ENCODE assay signal across 13 cellular contexts in genomic region chr9:121976751-121977150, GRCh38.
DNase-seq lines count a peak whose midpoint lies in the region; ATAC-seq and TF ChIP-seq lines count a peak whose summit lies in the region.
"Had no signal": no experiment of that assay in that cellular context is flagged by ENCODE, and none has a peak within 500 bp of the region (broad histone marks: within the 10 kb centered on the region; RNA-seq: fewer than 3 reads in every experiment).

No MANE protein-coding gene starts in this region.

- no peak for TF ChIP-seq CTCF in RWPE1 (conservative IDR thresholded peaks at IDR 0.05; ENCODE audit: low read depth)
- TF ChIP-seq CTCF in suprapubic skin (IDR thresholded peaks at IDR 0.05), result no peak

- CTCF ChIA-PET in activated CD4-positive, alpha-beta T cell treated with anti-CD3 and anti-CD28 coated beads for 36 hours (lab: Charles Lee), result no interaction called here
- CTCF ChIA-PET in RWPE1 (lab: Yijun Ruan, JAX), result interaction anchor here (1.0 to 1.1 kb wide), 2 partner anchors 9 to 16 kb away, joined by 3 read pairs; no protein-coding TSS in a partner anchor

- no peaks in the 10 kb centered on the region for H3K9me3 ChIP-seq in suprapubic skin

- H3K27ac Mint-ChIP-seq in activated CD4-positive, alpha-beta T cell treated with anti-CD3 and anti-CD28 coated beads for 36 hours, result no peak overlapping the region

- no peak for TF ChIP-seq EP300 in suprapubic skin (IDR thresholded peaks at IDR 0.05)

- H3K4me3 ChIP-seq in suprapubic skin, result no peak overlapping the region

- H3K36me3 Mint-ChIP-seq in activated CD4-positive, alpha-beta T cell treated with anti-CD3 and anti-CD28 coated beads for 36 hours (ENCODE audit: low read depth), result peaks cover 1% of the 10 kb centered on the region

- POLR2A ChIA-PET in activated CD4-positive, alpha-beta T cell treated with anti-CD3 and anti-CD28 coated beads for 36 hours (lab: Charles Lee), result no interaction called here
- POLR2A ChIA-PET in RWPE1 (lab: Yijun Ruan, JAX; ENCODE audit: low non-redundant PET), result no interaction called here

- intact Hi-C loops in activated CD4-positive, alpha-beta T cell treated with anti-CD3 and anti-CD28 coated beads for 36 hours (cut with DNase I, micrococcal nuclease), result loop anchor here in 1 of 2 experiments (5.0 kb wide), 1 partner anchor 74 kb away; no protein-coding TSS in a partner anchor

- no peaks in the 10 kb centered on the region for H3K27me3 Mint-ChIP-seq in activated CD4-positive, alpha-beta T cell treated with anti-CD3 and anti-CD28 coated beads for 36 hours

- no peak for TF ChIP-seq POLR2A in suprapubic skin (IDR thresholded peaks at IDR 0.05)

- WGBS in suprapubic skin, result 67% methylated on average over 1 of the region's 1 CpG

- peak; percentile 63 for ATAC-seq in activated CD4-positive, alpha-beta T cell treated with anti-CD3 and anti-CD28 coated beads for 36 hours
- ATAC-seq in HG03342 (IDR thresholded peaks at IDR 0.05; ENCODE audit: unreplicated experiment), result no peak

- H3K27ac ChIP-seq in RWPE1, result no peak overlapping the region
- H3K27ac ChIP-seq in suprapubic skin, result no peak overlapping the region

- H3K4me3 Mint-ChIP-seq in activated CD4-positive, alpha-beta T cell treated with anti-CD3 and anti-CD28 coated beads for 36 hours, result no peak overlapping the region

- H3K4me1 Mint-ChIP-seq in activated CD4-positive, alpha-beta T cell treated with anti-CD3 and anti-CD28 coated beads for 36 hours, result no peaks in the 10 kb centered on the region

- no peak for DNase-seq in activated CD4-positive, alpha-beta T cell treated with anti-CD3 and anti-CD28 coated beads for 36 hours
- no peak for DNase-seq in activated CD4-positive, alpha-beta T cell treated with anti-CD3 and anti-CD28 coated beads for 1 hour
- DNase-seq in RWPE1 (ENCODE audit: low spot score), result peak; percentile 37
- peak; percentile 72 for DNase-seq in fibroblast of peridontal ligament (ENCODE audit: extremely low read depth)
- peak; percentile 65 for DNase-seq in stromal cell of bone marrow (ENCODE audit: low read depth)
- no peak for DNase-seq in suprapubic skin (ENCODE audit: low spot score in 2 of 2)
- no peak for DNase-seq in NCI-H2029 (lab: John Stamatoyannopoulos, UW)
- DNase-seq: 8988T; activated CD4-positive, alpha-beta T cell treated with anti-CD3 and anti-CD28 coated beads, Interleukin-2, amount 50 U/mL, for 4 hours; activated gamma-delta T cell; caudate nucleus; NCI-H1105 treated with DMSO at 0.1 percent for 48 hours had no signal

- H3K9me3 Mint-ChIP-seq in activated CD4-positive, alpha-beta T cell treated with anti-CD3 and anti-CD28 coated beads for 36 hours (ENCODE audit: low read depth), result peaks cover 6% of the 10 kb centered on the region

- H3K4me1 ChIP-seq in suprapubic skin, result peaks cover 3% of the 10 kb centered on the region

- H3K27me3 ChIP-seq in suprapubic skin, result no peaks in the 10 kb centered on the region

- no peaks in the 10 kb centered on the region for H3K36me3 ChIP-seq in suprapubic skin

Comparison
In these comparisons a context has a peak if more than half of its experiments do, and no peak if none do; other contexts are left out.
1. DNase-seq: peak in RWPE1 (single experiment), fibroblast of peridontal ligament (single experiment) and stromal cell of bone marrow (single experiment); none in activated CD4-positive, alpha-beta T cell treated with anti-CD3 and anti-CD28 coated beads for 36 hours (single experiment), activated CD4-positive, alpha-beta T cell treated with anti-CD3 and anti-CD28 coated beads for 1 hour (single experiment), suprapubic skin (0 of 2) and NCI-H2029 (single experiment).